ENCODE assay signal across 8 cellular contexts in the genomic region with DNA sequence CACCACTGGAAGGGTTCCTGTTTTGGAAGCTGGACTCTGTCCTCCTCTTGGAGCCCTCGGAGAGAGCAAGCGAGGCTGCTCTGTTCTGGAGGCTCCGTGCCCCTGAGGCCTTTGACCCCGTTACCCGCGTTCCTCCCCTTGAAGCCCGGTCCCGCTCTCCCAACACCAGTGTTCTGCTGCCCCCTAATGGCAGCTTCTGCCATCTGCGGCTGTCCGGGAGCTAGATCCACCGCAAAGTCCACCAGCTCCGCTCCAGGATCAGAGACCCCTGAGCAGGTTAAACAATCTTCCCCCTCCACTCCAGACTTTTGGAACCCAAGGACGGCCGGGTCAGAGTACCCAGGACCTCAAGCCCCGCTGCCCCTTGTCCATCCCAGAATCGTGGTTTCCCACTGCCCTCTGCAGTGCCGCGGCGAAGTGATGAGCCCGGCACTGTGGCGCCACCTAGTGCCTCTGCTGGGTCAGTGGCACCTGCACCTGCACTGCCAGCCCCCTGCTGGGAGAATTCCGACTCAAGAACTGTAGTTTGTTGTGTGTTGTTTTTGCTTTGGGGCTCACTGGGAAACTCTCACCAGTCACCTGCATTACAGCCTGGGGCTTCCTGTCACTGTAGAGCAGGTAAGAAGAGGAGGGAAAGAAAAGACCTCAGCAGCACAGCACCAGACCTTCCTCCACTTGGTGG.
DNase-seq lines count a peak whose midpoint lies in the region; ATAC-seq and TF ChIP-seq lines count a peak whose summit lies in the region.

No MANE protein-coding gene starts in this region.

- no peaks in the 10 kb centered on the region for H3K36me3 ChIP-seq in PC-3 (ENCODE audit: low read depth, low read length)

- no TSS peak for BruUV-seq in PC-3 (replicated peaks; lab: Mats Ljungman, UMichigan)

- DNase-seq in DMS114 treated with DMSO at 0.1 percent for 48 hours (lab: John Stamatoyannopoulos, UW; ENCODE audit: unreplicated experiment) (peak; percentile 82), KG1 (lab: John Stamatoyannopoulos, UW) (peak; percentile 96), PC-3 (peak; percentile 98), fibroblast of gingiva (ENCODE audit: low read depth) (peak; percentile 44), naive B cell (peak; percentile 88)
- DNase-seq in activated T-cell treated with anti-CD3 and anti-CD28 coated beads, Interleukin-2, amount 50 U/mL, for 48 hours, result peak; percentile 92
- DNase-seq in stimulated activated CD8-positive, alpha-beta memory T cell treated with anti-CD3 and anti-CD28 coated beads, Interleukin-7, amount 100 ng/mL, for 4 hours (ENCODE audit: low read depth in 2 of 2), result peak; percentile 58 to 66

- H3K79me2 ChIP-seq in PC-3 (ENCODE audit: low read length), result no peaks in the 10 kb centered on the region

- H3K9ac ChIP-seq in PC-3 (ENCODE audit: low read length), result no peak overlapping the region

- H3K27ac Mint-ChIP-seq in naive B cell, result peak overlapping the region; percentile 29 to 97 (median 86)

- 0 out of 2 replicates have a peak, but pooled peaks cover 4% of the 10 kb centered on the region for H3K27me3 ChIP-seq in PC-3 (ENCODE audit: low read length)

- TF ChIP-seq CTCF in PC-3 (conservative IDR thresholded peaks at IDR 0.05; ENCODE audit: low read depth, low read length), result peak; percentile 100

- intact Hi-C loops in PC-3 (cut with micrococcal nuclease), result loop anchor here (1.0 to 10.0 kb wide), 5 partner anchors 241 to 450 kb away; no protein-coding TSS in a partner anchor

- no peaks in the 10 kb centered on the region for H3K36me3 Mint-ChIP-seq in naive B cell

- no peaks in the 10 kb centered on the region for H3K9me3 ChIP-seq in PC-3 (ENCODE audit: low read length)

- POLR2A ChIA-PET in PC-3 (lab: Charles Lee; ENCODE audit: unreplicated experiment), result interaction anchor here (0.5 kb wide), 1 partner anchor 185 kb away, joined by 3 read pairs; no protein-coding TSS in a partner anchor

- ATAC-seq in GM21825 (IDR thresholded peaks at IDR 0.05; ENCODE audit: unreplicated experiment), result peak; percentile 80
- ATAC-seq in PC-3, result peak; percentile 97
- peak; percentile 92 to 93 for ATAC-seq in naive B cell (ENCODE audit: low read depth in 2 of 2)

- H3K9me2 ChIP-seq in PC-3 (replicated peaks; ENCODE audit: low read length), result no peaks in the 10 kb centered on the region

- H4K20me1 ChIP-seq in PC-3 (ENCODE audit: low read length), result no peaks in the 10 kb centered on the region

- H3K4me3 Mint-ChIP-seq in naive B cell, result peak overlapping the region; percentile 65 to 99 (median 93)

- H3K4me1 Mint-ChIP-seq in naive B cell, result peaks cover 18 to 25% (median 19%) of the 10 kb centered on the region in 3 donors

- no peaks in the 10 kb centered on the region for H3K27me3 Mint-ChIP-seq in naive B cell

- CTCF ChIA-PET in PC-3 (lab: Charles Lee), result interaction anchor here (0.5 to 2.2 kb wide), 40 partner anchors 9 to 421 kb away, joined by 3 to 103 read pairs (median 4); a partner anchor contains a TSS

- peak overlapping the region; percentile 85 for H3K4me2 ChIP-seq in PC-3 (ENCODE audit: low read length)

- no peaks in the 10 kb centered on the region for H3F3A ChIP-seq in PC-3 (ENCODE audit: low read length, unreplicated experiment)

- H3K27ac ChIP-seq in PC-3 (ENCODE audit: low read length), result no peak overlapping the region

- peak overlapping the region; percentile 67 for H3K4me3 ChIP-seq in PC-3 (ENCODE audit: low read length)

- peak overlapping the region; percentile 78 for H2AFZ ChIP-seq in PC-3 (ENCODE audit: low read length)

- H3K9me3 Mint-ChIP-seq in naive B cell, result no peaks in the 10 kb centered on the region

- H3K4me1 ChIP-seq in PC-3 (ENCODE audit: insufficient read depth, low read length), result peaks cover 5% of the 10 kb centered on the region; the same call in 1 of the 2 replicates

Comparison
In these comparisons a context has a peak if more than half of its experiments do, and no peak if none do; other contexts are left out.
1. DNase-seq: peak in every context shown above with its lines; median percentile 98 in PC-3; 96 in KG1; 92 in activated T-cell treated with anti-CD3 and anti-CD28 coated beads, Interleukin-2, amount 50 U/mL, for 48 hours; 88 in naive B cell; 82 in DMS114 treated with DMSO at 0.1 percent for 48 hours; 62 in stimulated activated CD8-positive, alpha-beta memory T cell treated with anti-CD3 and anti-CD28 coated beads, Interleukin-7, amount 100 ng/mL, for 4 hours; 44 in fibroblast of gingiva.